Comparison of ENCODE assay signal across 1 cellular context in the genomic region with DNA sequence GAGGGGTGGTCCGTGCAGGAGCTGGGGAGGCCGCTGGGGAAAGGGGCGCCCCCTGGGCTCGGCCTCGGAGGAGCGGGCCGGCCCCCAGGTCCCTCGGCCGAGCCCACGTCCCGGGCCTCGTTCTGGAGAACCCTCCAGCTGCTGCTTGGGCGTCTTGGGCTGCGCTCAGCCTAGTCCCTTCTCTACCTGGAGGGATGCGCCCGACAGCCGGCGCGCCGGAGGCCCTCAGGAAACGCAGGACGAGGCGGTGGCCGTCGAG.
TF ChIP-seq lines count a peak whose summit lies in the region.

No MANE protein-coding gene starts in this region.

TF ChIP-seq in HepG2, 621 proteins besides CTCF, POLR2A, EP300 and RAD21 (continued from another document and continues in another):
- TF ChIP-seq ZNF253 (CRISPR knock-in tag; IDR thresholded peaks at IDR 0.05; ENCODE audit: borderline replicate concordance) (no peak), ZNF207 (IDR thresholded peaks at IDR 0.05; ENCODE audit: borderline replicate concordance) (no peak), LCORL (IDR thresholded peaks at IDR 0.05) (no peak), LCORL (CRISPR knock-in tag; IDR thresholded peaks at IDR 0.05) (no peak), RBM22 (optimal IDR thresholded peaks at IDR 0.05; ENCODE audit: low read length) (no peak), ZMYM3 (CRISPR knock-in tag; IDR thresholded peaks at IDR 0.05) (no peak), HDAC2 (CRISPR knock-in tag; IDR thresholded peaks at IDR 0.05) (no peak; the same call in 1 of the 2 replicates), TAF15 (IDR thresholded peaks at IDR 0.05; ENCODE audit: low read depth, low read length, poor library complexity, severe bottlenecking) (no peak), PHF5A (CRISPR knock-in tag; IDR thresholded peaks at IDR 0.05; ENCODE audit: low read depth, unreplicated experiment) (no peak), MZF1 (CRISPR knock-in tag; IDR thresholded peaks at IDR 0.05; ENCODE audit: borderline replicate concordance) (no peak), ZNF33A (CRISPR knock-in tag; IDR thresholded peaks at IDR 0.05; ENCODE audit: borderline replicate concordance) (no peak), ZC3H13 (CRISPR knock-in tag; IDR thresholded peaks at IDR 0.05) (0 out of 2 replicates have a peak, but pooled peaks have one; percentile 23), TRAFD1 (CRISPR knock-in tag; IDR thresholded peaks at IDR 0.05; ENCODE audit: borderline replicate concordance) (no peak), PITX1 (CRISPR knock-in tag; IDR thresholded peaks at IDR 0.05) (no peak; the same call in 1 of the 2 replicates), RXRA (CRISPR knock-in tag; IDR thresholded peaks at IDR 0.05) (0 out of 2 replicates have a peak, but pooled peaks have one; percentile 37), XRCC5 (optimal IDR thresholded peaks at IDR 0.05; ENCODE audit: low read length) (no peak), FOXK1 (CRISPR knock-in tag; IDR thresholded peaks at IDR 0.05; ENCODE audit: borderline replicate concordance, low read depth) (0 out of 2 replicates have a peak, but pooled peaks have one; percentile 2), HMGA1 (CRISPR knock-in tag; conservative IDR thresholded peaks at IDR 0.05) (no peak), AHR (CRISPR knock-in tag; IDR thresholded peaks at IDR 0.05) (no peak), ARNTL (CRISPR knock-in tag; IDR thresholded peaks at IDR 0.05) (0 out of 2 replicates have a peak, but pooled peaks have one; percentile 7), ZSCAN25 (CRISPR knock-in tag; IDR thresholded peaks at IDR 0.05) (no peak), ZFP62 (CRISPR knock-in tag; IDR thresholded peaks at IDR 0.05) (no peak), MIXL1 (CRISPR knock-in tag; IDR thresholded peaks at IDR 0.05) (no peak), ETS1 (CRISPR knock-in tag; IDR thresholded peaks at IDR 0.05) (no peak), ZNF546 (CRISPR knock-in tag; conservative IDR thresholded peaks at IDR 0.05) (no peak), GTF3A (CRISPR knock-in tag; conservative IDR thresholded peaks at IDR 0.05) (no peak), RAD51 (IDR thresholded peaks at IDR 0.05; ENCODE audit: borderline replicate concordance) (no peak), ZBTB7A (CRISPR knock-in tag; IDR thresholded peaks at IDR 0.05) (no peak), ZNF609 (CRISPR knock-in tag; IDR thresholded peaks at IDR 0.05; ENCODE audit: borderline replicate concordance) (no peak), ZNF724P (CRISPR knock-in tag; IDR thresholded peaks at IDR 0.05; ENCODE audit: borderline replicate concordance) (no peak; the same call in 1 of the 2 replicates), ETV5 (CRISPR knock-in tag; IDR thresholded peaks at IDR 0.05; ENCODE audit: borderline replicate concordance) (no peak), SIN3B (IDR thresholded peaks at IDR 0.05; ENCODE audit: low read length) (no peak)
- TF ChIP-seq, protein P1, sequence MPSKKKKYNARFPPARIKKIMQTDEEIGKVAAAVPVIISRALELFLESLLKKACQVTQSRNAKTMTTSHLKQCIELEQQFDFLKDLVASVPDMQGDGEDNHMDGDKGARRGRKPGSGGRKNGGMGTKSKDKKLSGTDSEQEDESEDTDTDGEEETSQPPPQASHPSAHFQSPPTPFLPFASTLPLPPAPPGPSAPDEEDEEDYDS (CRISPR knock-in tag; IDR thresholded peaks at IDR 0.05): peak; percentile 61; the same call in 1 of the 2 replicates
- TF ChIP-seq, protein P2, sequence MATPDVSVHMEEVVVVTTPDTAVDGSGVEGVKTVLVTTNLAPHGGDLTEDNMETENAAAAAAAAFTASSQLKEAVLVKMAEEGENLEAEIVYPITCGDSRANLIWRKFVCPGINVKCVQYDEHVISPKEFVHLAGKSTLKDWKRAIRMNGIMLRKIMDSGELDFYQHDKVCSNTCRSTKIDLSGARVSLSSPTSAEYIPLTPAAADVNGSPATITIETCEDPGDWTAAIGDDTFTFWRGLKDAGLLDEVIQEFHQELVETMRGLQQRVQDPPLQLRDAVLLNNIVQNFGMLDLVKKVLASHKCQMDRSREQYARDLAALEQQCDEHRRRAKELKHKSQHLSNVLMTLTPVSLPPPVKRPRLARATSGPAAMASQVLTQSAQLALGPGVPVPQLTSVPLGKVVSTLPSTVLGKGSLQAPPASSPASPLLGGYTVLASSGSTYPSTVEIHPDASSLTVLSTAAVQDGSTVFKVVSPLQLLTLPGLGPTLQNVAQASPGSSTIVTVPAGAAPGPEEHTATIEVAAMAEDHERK (CRISPR knock-in tag; IDR thresholded peaks at IDR 0.05; ENCODE audit: low read depth): no peak
- TF ChIP-seq, protein P3, sequence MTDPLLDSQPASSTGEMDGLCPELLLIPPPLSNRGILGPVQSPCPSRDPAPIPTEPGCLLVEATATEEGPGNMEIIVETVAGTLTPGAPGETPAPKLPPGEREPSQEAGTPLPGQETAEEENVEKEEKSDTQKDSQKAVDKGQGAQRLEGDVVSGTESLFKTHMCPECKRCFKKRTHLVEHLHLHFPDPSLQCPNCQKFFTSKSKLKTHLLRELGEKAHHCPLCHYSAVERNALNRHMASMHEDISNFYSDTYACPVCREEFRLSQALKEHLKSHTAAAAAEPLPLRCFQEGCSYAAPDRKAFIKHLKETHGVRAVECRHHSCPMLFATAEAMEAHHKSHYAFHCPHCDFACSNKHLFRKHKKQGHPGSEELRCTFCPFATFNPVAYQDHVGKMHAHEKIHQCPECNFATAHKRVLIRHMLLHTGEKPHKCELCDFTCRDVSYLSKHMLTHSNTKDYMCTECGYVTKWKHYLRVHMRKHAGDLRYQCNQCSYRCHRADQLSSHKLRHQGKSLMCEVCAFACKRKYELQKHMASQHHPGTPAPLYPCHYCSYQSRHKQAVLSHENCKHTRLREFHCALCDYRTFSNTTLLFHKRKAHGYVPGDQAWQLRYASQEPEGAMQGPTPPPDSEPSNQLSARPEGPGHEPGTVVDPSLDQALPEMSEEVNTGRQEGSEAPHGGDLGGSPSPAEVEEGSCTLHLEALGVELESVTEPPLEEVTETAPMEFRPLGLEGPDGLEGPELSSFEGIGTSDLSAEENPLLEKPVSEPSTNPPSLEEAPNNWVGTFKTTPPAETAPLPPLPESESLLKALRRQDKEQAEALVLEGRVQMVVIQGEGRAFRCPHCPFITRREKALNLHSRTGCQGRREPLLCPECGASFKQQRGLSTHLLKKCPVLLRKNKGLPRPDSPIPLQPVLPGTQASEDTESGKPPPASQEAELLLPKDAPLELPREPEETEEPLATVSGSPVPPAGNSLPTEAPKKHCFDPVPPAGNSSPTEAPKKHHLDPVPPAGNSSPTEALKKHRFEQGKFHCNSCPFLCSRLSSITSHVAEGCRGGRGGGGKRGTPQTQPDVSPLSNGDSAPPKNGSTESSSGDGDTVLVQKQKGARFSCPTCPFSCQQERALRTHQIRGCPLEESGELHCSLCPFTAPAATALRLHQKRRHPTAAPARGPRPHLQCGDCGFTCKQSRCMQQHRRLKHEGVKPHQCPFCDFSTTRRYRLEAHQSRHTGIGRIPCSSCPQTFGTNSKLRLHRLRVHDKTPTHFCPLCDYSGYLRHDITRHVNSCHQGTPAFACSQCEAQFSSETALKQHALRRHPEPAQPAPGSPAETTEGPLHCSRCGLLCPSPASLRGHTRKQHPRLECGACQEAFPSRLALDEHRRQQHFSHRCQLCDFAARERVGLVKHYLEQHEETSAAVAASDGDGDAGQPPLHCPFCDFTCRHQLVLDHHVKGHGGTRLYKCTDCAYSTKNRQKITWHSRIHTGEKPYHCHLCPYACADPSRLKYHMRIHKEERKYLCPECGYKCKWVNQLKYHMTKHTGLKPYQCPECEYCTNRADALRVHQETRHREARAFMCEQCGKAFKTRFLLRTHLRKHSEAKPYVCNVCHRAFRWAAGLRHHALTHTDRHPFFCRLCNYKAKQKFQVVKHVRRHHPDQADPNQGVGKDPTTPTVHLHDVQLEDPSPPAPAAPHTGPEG (CRISPR knock-in tag; IDR thresholded peaks at IDR 0.05): no peak
- TF ChIP-seq, protein P4, sequence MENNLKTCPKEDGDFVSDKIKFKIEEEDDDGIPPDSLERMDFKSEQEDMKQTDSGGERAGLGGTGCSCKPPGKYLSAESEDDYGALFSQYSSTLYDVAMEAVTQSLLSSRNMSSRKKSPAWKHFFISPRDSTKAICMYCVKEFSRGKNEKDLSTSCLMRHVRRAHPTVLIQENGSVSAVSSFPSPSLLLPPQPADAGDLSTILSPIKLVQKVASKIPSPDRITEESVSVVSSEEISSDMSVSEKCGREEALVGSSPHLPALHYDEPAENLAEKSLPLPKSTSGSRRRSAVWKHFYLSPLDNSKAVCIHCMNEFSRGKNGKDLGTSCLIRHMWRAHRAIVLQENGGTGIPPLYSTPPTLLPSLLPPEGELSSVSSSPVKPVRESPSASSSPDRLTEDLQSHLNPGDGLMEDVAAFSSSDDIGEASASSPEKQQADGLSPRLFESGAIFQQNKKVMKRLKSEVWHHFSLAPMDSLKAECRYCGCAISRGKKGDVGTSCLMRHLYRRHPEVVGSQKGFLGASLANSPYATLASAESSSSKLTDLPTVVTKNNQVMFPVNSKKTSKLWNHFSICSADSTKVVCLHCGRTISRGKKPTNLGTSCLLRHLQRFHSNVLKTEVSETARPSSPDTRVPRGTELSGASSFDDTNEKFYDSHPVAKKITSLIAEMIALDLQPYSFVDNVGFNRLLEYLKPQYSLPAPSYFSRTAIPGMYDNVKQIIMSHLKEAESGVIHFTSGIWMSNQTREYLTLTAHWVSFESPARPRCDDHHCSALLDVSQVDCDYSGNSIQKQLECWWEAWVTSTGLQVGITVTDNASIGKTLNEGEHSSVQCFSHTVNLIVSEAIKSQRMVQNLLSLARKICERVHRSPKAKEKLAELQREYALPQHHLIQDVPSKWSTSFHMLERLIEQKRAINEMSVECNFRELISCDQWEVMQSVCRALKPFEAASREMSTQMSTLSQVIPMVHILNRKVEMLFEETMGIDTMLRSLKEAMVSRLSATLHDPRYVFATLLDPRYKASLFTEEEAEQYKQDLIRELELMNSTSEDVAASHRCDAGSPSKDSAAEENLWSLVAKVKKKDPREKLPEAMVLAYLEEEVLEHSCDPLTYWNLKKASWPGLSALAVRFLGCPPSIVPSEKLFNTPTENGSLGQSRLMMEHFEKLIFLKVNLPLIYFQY (CRISPR knock-in tag; IDR thresholded peaks at IDR 0.05; ENCODE audit: borderline replicate concordance): 0 out of 2 replicates have a peak, but pooled peaks have one; percentile 7
